29 cellular contexts compared by ENCODE assay signal in the genomic region with DNA sequence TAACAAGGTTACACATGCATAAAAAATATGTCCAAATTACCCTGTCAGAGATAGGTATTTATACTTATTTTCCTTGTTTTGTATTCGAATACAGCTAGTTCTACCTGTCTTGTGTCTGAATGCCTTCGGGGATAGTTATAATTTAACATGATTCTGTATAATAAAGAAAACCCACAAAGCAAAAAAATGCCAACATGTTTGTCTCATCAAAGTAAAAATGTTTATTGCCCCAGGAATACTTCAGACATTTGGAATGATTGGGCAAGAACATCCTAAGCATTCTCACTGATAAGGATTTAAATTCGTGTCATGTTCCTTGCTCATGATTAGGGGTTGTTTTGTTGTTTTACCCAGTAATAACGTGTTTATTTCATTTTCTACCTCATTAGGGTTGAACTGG.
"Had no signal": no experiment of that assay in that cellular context is flagged by ENCODE, and none has a peak within 500 bp of the region (broad histone marks: within the 10 kb centered on the region; RNA-seq: fewer than 3 reads in every experiment).

No MANE protein-coding gene starts in this region.

- DNase-seq: activated CD4-positive, alpha-beta memory T cell treated with anti-CD3 and anti-CD28 coated beads for 36 hours; activated CD4-positive, alpha-beta T cell treated with anti-CD3 and anti-CD28 coated beads for 36 hours; activated CD4-positive, alpha-beta T cell treated with anti-CD3 and anti-CD28 coated beads, Interleukin-2, amount 10 ng/mL, durations not matched to agents 24 days and 14 days; activated CD4-positive, CD25-positive, alpha-beta regulatory T cell; activated CD4-positive, CD25-positive, alpha-beta regulatory T cell treated with anti-CD3 and anti-CD28 coated beads, Interleukin-2, amount 50 U/mL, for 72 hours; activated CD8-positive, alpha-beta memory T cell treated with anti-CD3 and anti-CD28 coated beads, Interleukin-2, amount 50 U/mL, for 48 hours; activated gamma-delta T cell; activated naive CD4-positive, alpha-beta T cell; activated naive CD4-positive, alpha-beta T cell treated with anti-CD3 and anti-CD28 coated beads, Interleukin-2, amount 10 ng/mL, durations not matched to agents 7 days and 5 days; activated naive CD8-positive, alpha-beta T cell treated with anti-CD3 and anti-CD28 coated beads, Interleukin-2, amount 10 ng/mL, durations not matched to agents 7 days and 5 days; activated T-cell treated with anti-CD3 and anti-CD28 coated beads for 4 hours; activated T-cell treated with anti-CD3 and anti-CD28 coated beads, Interleukin-2, amount 50 U/mL, for 24 hours; activated T-cell treated with anti-CD3 and anti-CD28 coated beads, Interleukin-2, amount 50 U/mL, for 72 hours; central memory CD4-positive, alpha-beta T cell; cerebellar nuclear complex; colonic mucosa; effector CD8-positive, alpha-beta T cell; esophagus squamous epithelium; foreskin melanocyte; T-helper 1 cell; T-helper 17 cell had no signal

- H3K4me1 ChIP-seq: ascending aorta, breast epithelium, colonic mucosa had no signal

- H3K27me3 Mint-ChIP-seq: activated CD4-positive, alpha-beta memory T cell treated with anti-CD3 and anti-CD28 coated beads for 36 hours; activated CD4-positive, alpha-beta T cell treated with anti-CD3 and anti-CD28 coated beads for 36 hours; activated CD4-positive, alpha-beta T cell treated with anti-CD3 and anti-CD28 coated beads, Interleukin-2, amount 10 ng/mL, durations not matched to agents 24 days and 14 days; activated naive CD4-positive, alpha-beta T cell treated with anti-CD3 and anti-CD28 coated beads, Interleukin-2, amount 10 ng/mL, durations not matched to agents 7 days and 5 days; activated naive CD8-positive, alpha-beta T cell treated with anti-CD3 and anti-CD28 coated beads, Interleukin-2, amount 10 ng/mL, durations not matched to agents 7 days and 5 days; activated T-cell treated with anti-CD3 and anti-CD28 coated beads, Interleukin-2, amount 50 U/mL, for 24 hours; T-helper 17 cell had no signal

- H3K4me3 Mint-ChIP-seq: activated CD4-positive, alpha-beta memory T cell treated with anti-CD3 and anti-CD28 coated beads for 36 hours; activated CD4-positive, alpha-beta T cell treated with anti-CD3 and anti-CD28 coated beads for 36 hours; activated CD4-positive, alpha-beta T cell treated with anti-CD3 and anti-CD28 coated beads, Interleukin-2, amount 10 ng/mL, durations not matched to agents 24 days and 14 days; activated naive CD4-positive, alpha-beta T cell treated with anti-CD3 and anti-CD28 coated beads, Interleukin-2, amount 10 ng/mL, durations not matched to agents 7 days and 5 days; activated naive CD8-positive, alpha-beta T cell treated with anti-CD3 and anti-CD28 coated beads, Interleukin-2, amount 10 ng/mL, durations not matched to agents 7 days and 5 days; activated T-cell treated with anti-CD3 and anti-CD28 coated beads, Interleukin-2, amount 50 U/mL, for 24 hours; activated T-cell treated with anti-CD3 and anti-CD28 coated beads, Interleukin-2, amount 50 U/mL, for 72 hours; brain; T-helper 17 cell; T-helper 2 cell treated with Interferon-gamma antibody and Interleukin-4, amounts not matched to agents 5 μg/mL and 100 μg/mL, for 36 hours had no signal

- H3K4me1 Mint-ChIP-seq: brain had no signal

- H3K9me3 ChIP-seq: ascending aorta, breast epithelium, colonic mucosa, esophagus squamous epithelium, gastroesophageal sphincter had no signal

- H3K27ac Mint-ChIP-seq: activated CD4-positive, alpha-beta T cell treated with anti-CD3 and anti-CD28 coated beads, Interleukin-2, amount 10 ng/mL, durations not matched to agents 24 days and 14 days; activated naive CD4-positive, alpha-beta T cell treated with anti-CD3 and anti-CD28 coated beads, Interleukin-2, amount 10 ng/mL, durations not matched to agents 7 days and 5 days; activated naive CD4-positive, alpha-beta T cell treated with anti-CD3 and anti-CD28 coated beads, Interleukin-2, amount 50 U/mL, for 72 hours; activated naive CD8-positive, alpha-beta T cell treated with anti-CD3 and anti-CD28 coated beads, Interleukin-2, amount 10 ng/mL, durations not matched to agents 7 days and 5 days; brain; T-helper 17 cell; T-helper 2 cell treated with Interferon-gamma antibody and Interleukin-4, amounts not matched to agents 5 μg/mL and 100 μg/mL, for 36 hours had no signal

- H3K9me3 Mint-ChIP-seq: activated CD4-positive, alpha-beta memory T cell treated with anti-CD3 and anti-CD28 coated beads for 36 hours; activated CD4-positive, alpha-beta T cell treated with anti-CD3 and anti-CD28 coated beads, Interleukin-2, amount 10 ng/mL, durations not matched to agents 24 days and 14 days; activated naive CD4-positive, alpha-beta T cell treated with anti-CD3 and anti-CD28 coated beads, Interleukin-2, amount 10 ng/mL, durations not matched to agents 7 days and 5 days; activated naive CD4-positive, alpha-beta T cell treated with anti-CD3 and anti-CD28 coated beads, Interleukin-2, amount 50 U/mL, for 72 hours; activated naive CD8-positive, alpha-beta T cell treated with anti-CD3 and anti-CD28 coated beads, Interleukin-2, amount 10 ng/mL, durations not matched to agents 7 days and 5 days; activated T-cell treated with anti-CD3 and anti-CD28 coated beads, Interleukin-2, amount 50 U/mL, for 24 hours; activated T-cell treated with anti-CD3 and anti-CD28 coated beads, Interleukin-2, amount 50 U/mL, for 72 hours; brain; T-helper 2 cell treated with Interferon-gamma antibody and Interleukin-4, amounts not matched to agents 5 μg/mL and 100 μg/mL, for 36 hours had no signal

- H3K27me3 ChIP-seq: ascending aorta, breast epithelium, colonic mucosa, esophagus squamous epithelium, gastroesophageal sphincter had no signal

- H3K27ac ChIP-seq: ascending aorta, breast epithelium, cardiac muscle cell, colonic mucosa, epithelial cell of prostate had no signal

- H3K4me3 ChIP-seq: ascending aorta, breast epithelium, cardiac muscle cell, colonic mucosa, esophagus squamous epithelium, gastroesophageal sphincter had no signal

- H3K36me3 Mint-ChIP-seq: brain had no signal

- H3K36me3 ChIP-seq: ascending aorta, breast epithelium, cardiac muscle cell, colonic mucosa, esophagus squamous epithelium, gastroesophageal sphincter had no signal
